In the genomic region with DNA sequence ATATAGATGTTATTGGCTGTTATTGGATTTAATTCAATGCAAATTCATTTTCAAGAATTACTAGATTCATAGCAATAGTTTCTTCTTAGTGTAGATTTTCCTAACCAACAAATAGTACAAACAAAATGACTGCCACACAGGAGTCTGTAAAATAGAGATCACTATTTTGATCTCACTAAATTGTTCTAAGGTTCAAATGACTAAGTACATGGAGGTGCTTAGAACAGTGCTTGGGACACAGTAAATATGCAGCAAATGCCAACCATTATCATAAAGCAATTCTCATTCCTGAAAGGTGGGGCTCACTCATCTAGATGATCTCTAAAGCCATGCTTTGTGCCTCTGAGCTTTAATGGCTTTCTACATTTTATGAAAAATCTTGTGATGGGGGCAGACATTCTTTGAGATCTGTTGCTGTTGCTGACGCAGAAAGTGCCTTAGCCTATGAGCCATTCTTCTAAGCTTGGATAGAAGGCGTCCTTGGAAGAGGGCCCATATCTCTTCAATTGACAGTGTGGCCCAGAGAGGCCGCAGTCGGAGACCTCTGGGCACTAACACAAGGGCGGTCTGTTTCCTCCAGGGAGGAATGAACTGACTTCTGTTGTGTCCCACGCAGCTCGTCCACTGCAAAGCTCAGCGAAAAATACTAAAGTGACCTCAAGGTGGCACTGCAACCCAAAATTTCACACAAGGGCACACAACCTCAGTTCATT, we compare ENCODE assay signal across 8 cellular contexts. TPM values are rescaled to one million over a fixed set of nuclear protein-coding genes. Genes with fewer than 3 reads are reported as not detected.
DNase-seq lines count a peak whose midpoint lies in the region; ATAC-seq and TF ChIP-seq lines count a peak whose summit lies in the region.

No MANE protein-coding gene starts in this region.

- TF ChIP-seq EP300 in SK-N-SH (IDR thresholded peaks at IDR 0.05; ENCODE audit: borderline replicate concordance in 1 of 2, low read depth in 1 of 2, low read length in 1 of 2) = no peak

- CTCF ChIA-PET in SK-N-SH (lab: Yijun Ruan, JAX) = interaction anchor here (0.7 to 5.6 kb wide), 55 partner anchors 10 to 916 kb away, joined by 3 to 88 read pairs (median 4); a partner anchor contains a TSS

- no peaks in the 10 kb centered on the region for H3K9me3 ChIP-seq in SK-N-SH
- H3K9me3 ChIP-seq in parathyroid adenoma (ENCODE audit: control insufficient read depth, low read length) = no peaks in the 10 kb centered on the region

- POLR2A ChIA-PET in SK-N-SH (lab: Yijun Ruan, JAX) = no interaction called here

- no peak overlapping the region; a peak in 1 of 4 replicates for H3K4me3 ChIP-seq in SK-N-SH (ENCODE audit: low read depth in 2 of 2, low read length in 1 of 2)
- H3K4me3 ChIP-seq in parathyroid adenoma (ENCODE audit: low read depth, low read length) = no peak overlapping the region

- H3K4me3 Mint-ChIP-seq in activated naive CD8-positive, alpha-beta T cell treated with anti-CD3 and anti-CD28 coated beads for 36 hours = no peak overlapping the region
- no peak overlapping the region for H3K4me3 Mint-ChIP-seq in glutamatergic neuron (ENCODE audit: unreplicated experiment)

- no peaks in the 10 kb centered on the region for H3K36me3 ChIP-seq in SK-N-SH (replicated peaks in 1 of 2; ENCODE audit: control insufficient read depth in 1 of 2, insufficient read depth in 2 of 2, low read length in 1 of 2)
- no peaks in the 10 kb centered on the region for H3K36me3 ChIP-seq in parathyroid adenoma (ENCODE audit: control insufficient read depth, insufficient read depth, low read length)

- no peak for ATAC-seq in HG02884 (IDR thresholded peaks at IDR 0.05; ENCODE audit: unreplicated experiment)

- H3K9ac ChIP-seq in SK-N-SH (no peak overlapping the region), parathyroid adenoma (no peak overlapping the region)

- H2AFZ ChIP-seq in SK-N-SH (ENCODE audit: low read depth) = peak overlapping the region; percentile 8; the same call in 1 of the 2 replicates
- H2AFZ ChIP-seq in parathyroid adenoma = peak overlapping the region; percentile 56

- H3K4me2 ChIP-seq in SK-N-SH = no peak overlapping the region
- H3K4me2 ChIP-seq in parathyroid adenoma (ENCODE audit: low read length) = no peak overlapping the region

- H3K79me2 ChIP-seq in SK-N-SH (ENCODE audit: insufficient read depth) = no peaks in the 10 kb centered on the region
- no peaks in the 10 kb centered on the region for H3K79me2 ChIP-seq in parathyroid adenoma

- H3K9me3 Mint-ChIP-seq in activated naive CD8-positive, alpha-beta T cell treated with anti-CD3 and anti-CD28 coated beads for 36 hours = no peaks in the 10 kb centered on the region
- H3K9me3 Mint-ChIP-seq in glutamatergic neuron (ENCODE audit: unreplicated experiment) = no peaks in the 10 kb centered on the region

- H3K36me3 Mint-ChIP-seq in activated naive CD8-positive, alpha-beta T cell treated with anti-CD3 and anti-CD28 coated beads for 36 hours = no peaks in the 10 kb centered on the region
- H3K36me3 Mint-ChIP-seq in glutamatergic neuron (ENCODE audit: unreplicated experiment) = no peaks in the 10 kb centered on the region

- WGBS in SK-N-SH (ENCODE audit: low lambda C conversion rate) = 19% methylated on average over 5 of the region's 8 CpGs

- no peak overlapping the region for H3K27ac ChIP-seq in SK-N-SH (ENCODE audit: low read depth in 2 of 2, low read length in 1 of 2)
- H3K27ac ChIP-seq in parathyroid adenoma = no peak overlapping the region

- TF ChIP-seq RAD21 in SK-N-SH (IDR thresholded peaks at IDR 0.05; ENCODE audit: low read length) = peak; percentile 87

- H3K4me1 ChIP-seq in SK-N-SH (ENCODE audit: control insufficient read depth in 1 of 2, insufficient read depth in 2 of 2, low read depth in 1 of 2, low read length in 1 of 2) (no peaks in the 10 kb centered on the region; a peak in 1 of 4 replicates), parathyroid adenoma (no peaks in the 10 kb centered on the region)

- no peaks in the 10 kb centered on the region for H3F3A ChIP-seq in SK-N-SH (replicated peaks; ENCODE audit: insufficient read depth)

- H3K9me2 ChIP-seq in SK-N-SH = no peaks in the 10 kb centered on the region

- H3K27me3 ChIP-seq in SK-N-SH (ENCODE audit: insufficient read depth) (no peaks in the 10 kb centered on the region), parathyroid adenoma (ENCODE audit: control insufficient read depth, insufficient read depth, low read length) (no peaks in the 10 kb centered on the region)

- DNase-seq in Ammon's horn (ENCODE audit: low spot score) (peak; percentile 97), HCEC 1CT (peak; percentile 41), SK-N-SH (peak; percentile 58), glutamatergic neuron (peak; percentile 62), ureter (ENCODE audit: low spot score) (peak; percentile 68)
- DNase-seq in activated naive CD8-positive, alpha-beta T cell treated with anti-CD3 and anti-CD28 coated beads for 36 hours = peak; percentile 54

- no peaks in the 10 kb centered on the region for H3K27me3 Mint-ChIP-seq in activated naive CD8-positive, alpha-beta T cell treated with anti-CD3 and anti-CD28 coated beads for 36 hours
- no peaks in the 10 kb centered on the region for H3K27me3 Mint-ChIP-seq in glutamatergic neuron (ENCODE audit: unreplicated experiment)

- H3K4me1 Mint-ChIP-seq in activated naive CD8-positive, alpha-beta T cell treated with anti-CD3 and anti-CD28 coated beads for 36 hours = peaks cover 15% of the 10 kb centered on the region
- peaks cover 4% of the 10 kb centered on the region for H3K4me1 Mint-ChIP-seq in glutamatergic neuron (ENCODE audit: low read depth, unreplicated experiment)

- H4K20me1 ChIP-seq in SK-N-SH (ENCODE audit: insufficient read depth) = no peaks in the 10 kb centered on the region

- no peak overlapping the region for H3K27ac Mint-ChIP-seq in activated naive CD8-positive, alpha-beta T cell treated with anti-CD3 and anti-CD28 coated beads for 36 hours
- H3K27ac Mint-ChIP-seq in glutamatergic neuron (ENCODE audit: unreplicated experiment) = no peak overlapping the region

- peak; percentile 86 for TF ChIP-seq CTCF in SK-N-SH (IDR thresholded peaks at IDR 0.05)
- TF ChIP-seq CTCF in glutamatergic neuron (IDR thresholded peaks at IDR 0.05; ENCODE audit: partially characterized antibody, unreplicated experiment) = peak; percentile 82
- peak; percentile 40 for TF ChIP-seq CTCF in parathyroid adenoma (IDR thresholded peaks at IDR 0.05)

TF ChIP-seq in SK-N-SH, 30 proteins besides CTCF, POLR2A, EP300 and RAD21:
- TF ChIP-seq SMC3 (IDR thresholded peaks at IDR 0.05; ENCODE audit: low read depth, low read length) (peak; percentile 61), RXRA (IDR thresholded peaks at IDR 0.05; ENCODE audit: borderline replicate concordance, low read depth) (no peak)

RNA-seq across cellular contexts. Expression of a gene that starts 23.6 kb away (rescaled TPM):
- polyA plus RNA-seq in SK-N-SH (2012; rRNA removed) = not detected in 2 replicates
- not detected in 2 replicates for polyA plus RNA-seq in SK-N-SH (2012; cell fraction: cytosol; rRNA removed)
- polyA plus RNA-seq in SK-N-SH (2012; cell fraction: nucleus; rRNA removed) = not detected in 2 replicates
- total RNA-seq in activated naive CD8-positive, alpha-beta T cell treated with anti-CD3 and anti-CD28 coated beads for 36 hours = under 1 TPM; 0.26 to 0.29 TPM
- not detected for total RNA-seq in glutamatergic neuron (ENCODE audit: unreplicated experiment)
- 0.10 TPM for total RNA-seq in ureter

RNA-seq across cellular contexts. Expression of a gene that starts 45.4 kb away (rescaled TPM):
- polyA plus RNA-seq in SK-N-SH (2012; rRNA removed) = 0.03 TPM in 1 of 2 replicates, not detected in the other
- polyA plus RNA-seq in SK-N-SH (2012; cell fraction: cytosol; rRNA removed) = 0.03 TPM in 1 of 2 replicates, not detected in the other
- 0.04 TPM in 1 of 2 replicates, not detected in the other for polyA plus RNA-seq in SK-N-SH (2012; cell fraction: nucleus; rRNA removed)
- 1 to 10 TPM; 1.6 to 2.4 TPM for total RNA-seq in activated naive CD8-positive, alpha-beta T cell treated with anti-CD3 and anti-CD28 coated beads for 36 hours
- total RNA-seq in glutamatergic neuron (ENCODE audit: unreplicated experiment) = not detected
- 4.0 TPM for total RNA-seq in ureter

Comparison
In these comparisons a context has a peak if more than half of its experiments do, and no peak if none do; other contexts are left out.
1. DNase-seq: peak in every context shown above with its lines; median percentile 97 in Ammon's horn; 68 in ureter; 62 in glutamatergic neuron; 58 in SK-N-SH; 54 in activated naive CD8-positive, alpha-beta T cell treated with anti-CD3 and anti-CD28 coated beads for 36 hours; 41 in HCEC 1CT.